In the genomic region with DNA sequence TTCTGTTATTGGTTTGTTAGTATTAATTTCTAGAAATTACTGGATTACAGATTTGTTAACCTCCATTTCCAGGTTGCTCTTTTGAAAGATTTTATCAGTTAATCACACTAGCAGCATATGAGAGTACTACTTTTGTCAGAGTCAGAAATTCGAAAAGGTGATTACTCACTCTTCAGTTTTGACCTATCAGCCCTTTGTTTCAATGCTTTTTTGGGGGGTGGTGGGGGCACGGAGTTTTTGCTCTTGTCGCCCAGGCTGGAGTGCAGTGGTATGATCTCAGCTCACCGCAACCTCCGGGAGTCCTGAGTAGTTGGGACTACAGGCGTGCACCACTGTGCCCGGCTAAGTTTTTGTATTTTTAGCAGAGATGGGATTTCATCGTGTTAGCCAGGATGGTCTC, we compare ENCODE assay signal across 1 cellular context.
TF ChIP-seq lines count a peak whose summit lies in the region.

No MANE protein-coding gene starts in this region.

TF ChIP-seq in WTC11, 78 proteins besides CTCF, POLR2A, EP300 and RAD21 (continued from another document):
- no peak for TF ChIP-seq ZNF138 (CRISPR knock-in tag; conservative IDR thresholded peaks at IDR 0.05)
- TF ChIP-seq JAZF1 (CRISPR knock-in tag; IDR thresholded peaks at IDR 0.05): no peak
- TF ChIP-seq CBFB (CRISPR knock-in tag; IDR thresholded peaks at IDR 0.05; ENCODE audit: low read depth): no peak
- no peak for TF ChIP-seq PRDM15 (CRISPR knock-in tag; IDR thresholded peaks at IDR 0.05)
- no peak for TF ChIP-seq GABPB1 (CRISPR knock-in tag; IDR thresholded peaks at IDR 0.05)
- no peak for TF ChIP-seq TEAD4 (CRISPR knock-in tag; IDR thresholded peaks at IDR 0.05)
